In genomic region chr2:47541848-47542450, GRCh38 we compare ENCODE assay signal across 16 cellular contexts. TPM values are rescaled to one million over a fixed set of nuclear protein-coding genes. Genes with fewer than 3 reads are reported as not detected.
"Had no signal": no experiment of that assay in that cellular context is flagged by ENCODE, and none has a peak within 500 bp of the region (broad histone marks: within the 10 kb centered on the region; RNA-seq: fewer than 3 reads in every experiment).

No MANE protein-coding gene starts in this region.

- H3K4me1 ChIP-seq: transverse colon had no signal

- H3K9me3 ChIP-seq: transverse colon had no signal

- H3K27me3 ChIP-seq: transverse colon had no signal

- H3K36me3 ChIP-seq: transverse colon had no signal

- ATAC-seq: activated CD8-positive, alpha-beta T cell treated with anti-CD3 and anti-CD28 coated beads for 36 hours; activated T-cell treated with anti-CD3 and anti-CD28 coated beads, Interleukin-2, amount 50 U/mL, for 4 hours; right cardiac atrium; stimulated activated naive CD8-positive, alpha-beta T cell treated with anti-CD3 and anti-CD28 coated beads, Interleukin-15, Interleukin-2, amounts not matched to agents 100 U/mL and 50 U/mL, for 24 hours had no signal

- DNase-seq: activated B cell treated with CpG ODN at 0.5 μM for 24 hours; activated CD4-positive, alpha-beta T cell treated with anti-CD3 and anti-CD28 coated beads for 48 hours; activated CD8-positive, alpha-beta T cell treated with anti-CD3 and anti-CD28 coated beads for 36 hours; activated effector memory CD4-positive, alpha-beta T cell treated with anti-CD3 and anti-CD28 coated beads, Interleukin-2, amount 50 U/mL, for 16 hours; activated T-cell treated with anti-CD3 and anti-CD28 coated beads, Interleukin-2, amount 50 U/mL, for 4 hours; effector memory CD4-positive, alpha-beta T cell; foreskin fibroblast; glutamatergic neuron; immature natural killer cell; mesendoderm; right cardiac atrium; stimulated activated naive CD8-positive, alpha-beta T cell treated with anti-CD3 and anti-CD28 coated beads, Interleukin-15, Interleukin-2, amounts not matched to agents 100 U/mL and 50 U/mL, for 24 hours; transverse colon had no signal

- H3K27ac ChIP-seq: transverse colon had no signal

- H3K4me2 ChIP-seq: smooth muscle cell had no signal

- H3K4me3 ChIP-seq: smooth muscle cell, transverse colon had no signal

RNA-seq across cellular contexts. Expression of gene KCNK12, which starts 28.8 kb away (rescaled TPM):
- total RNA-seq: liver, progenitor cell of endocrine pancreas, right cardiac atrium had no signal
